In the genomic region with DNA sequence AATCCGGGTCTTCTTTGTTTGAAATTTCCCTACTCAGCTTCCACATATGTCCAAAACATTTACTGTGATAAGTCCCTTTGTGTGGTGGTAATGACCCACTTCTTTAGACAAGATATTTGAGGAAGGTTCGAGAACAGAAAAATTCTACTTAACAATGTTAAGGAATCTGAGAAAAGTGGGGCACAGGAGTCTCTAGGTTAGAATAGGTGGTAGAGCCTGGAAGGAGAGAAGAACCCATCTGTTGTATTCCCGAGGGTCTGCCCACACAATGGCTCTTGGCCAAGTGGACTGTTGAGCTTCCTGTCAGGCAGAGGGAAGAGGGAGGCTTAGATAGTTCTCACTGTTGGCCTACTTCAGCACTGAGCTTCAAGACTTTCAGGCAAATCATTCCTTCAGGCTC, we compare ENCODE assay signal across 2 cellular contexts.
TF ChIP-seq lines count a peak whose summit lies in the region.

No MANE protein-coding gene starts in this region.

TF ChIP-seq in SK-N-SH, 30 proteins besides CTCF, POLR2A, EP300 and RAD21 (continued from another document):
- TF ChIP-seq, protein P1, sequence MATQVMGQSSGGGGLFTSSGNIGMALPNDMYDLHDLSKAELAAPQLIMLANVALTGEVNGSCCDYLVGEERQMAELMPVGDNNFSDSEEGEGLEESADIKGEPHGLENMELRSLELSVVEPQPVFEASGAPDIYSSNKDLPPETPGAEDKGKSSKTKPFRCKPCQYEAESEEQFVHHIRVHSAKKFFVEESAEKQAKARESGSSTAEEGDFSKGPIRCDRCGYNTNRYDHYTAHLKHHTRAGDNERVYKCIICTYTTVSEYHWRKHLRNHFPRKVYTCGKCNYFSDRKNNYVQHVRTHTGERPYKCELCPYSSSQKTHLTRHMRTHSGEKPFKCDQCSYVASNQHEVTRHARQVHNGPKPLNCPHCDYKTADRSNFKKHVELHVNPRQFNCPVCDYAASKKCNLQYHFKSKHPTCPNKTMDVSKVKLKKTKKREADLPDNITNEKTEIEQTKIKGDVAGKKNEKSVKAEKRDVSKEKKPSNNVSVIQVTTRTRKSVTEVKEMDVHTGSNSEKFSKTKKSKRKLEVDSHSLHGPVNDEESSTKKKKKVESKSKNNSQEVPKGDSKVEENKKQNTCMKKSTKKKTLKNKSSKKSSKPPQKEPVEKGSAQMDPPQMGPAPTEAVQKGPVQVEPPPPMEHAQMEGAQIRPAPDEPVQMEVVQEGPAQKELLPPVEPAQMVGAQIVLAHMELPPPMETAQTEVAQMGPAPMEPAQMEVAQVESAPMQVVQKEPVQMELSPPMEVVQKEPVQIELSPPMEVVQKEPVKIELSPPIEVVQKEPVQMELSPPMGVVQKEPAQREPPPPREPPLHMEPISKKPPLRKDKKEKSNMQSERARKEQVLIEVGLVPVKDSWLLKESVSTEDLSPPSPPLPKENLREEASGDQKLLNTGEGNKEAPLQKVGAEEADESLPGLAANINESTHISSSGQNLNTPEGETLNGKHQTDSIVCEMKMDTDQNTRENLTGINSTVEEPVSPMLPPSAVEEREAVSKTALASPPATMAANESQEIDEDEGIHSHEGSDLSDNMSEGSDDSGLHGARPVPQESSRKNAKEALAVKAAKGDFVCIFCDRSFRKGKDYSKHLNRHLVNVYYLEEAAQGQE (IDR thresholded peaks at IDR 0.05; ENCODE audit: low read depth, low read length), result no peak
- TF ChIP-seq ELF1 (IDR thresholded peaks at IDR 0.05) (no peak), TCF12 (IDR thresholded peaks at IDR 0.05) (no peak), SIN3A (IDR thresholded peaks at IDR 0.05; ENCODE audit: borderline replicate concordance, low read depth, low read length) (no peak)
- TF ChIP-seq, protein P2, sequence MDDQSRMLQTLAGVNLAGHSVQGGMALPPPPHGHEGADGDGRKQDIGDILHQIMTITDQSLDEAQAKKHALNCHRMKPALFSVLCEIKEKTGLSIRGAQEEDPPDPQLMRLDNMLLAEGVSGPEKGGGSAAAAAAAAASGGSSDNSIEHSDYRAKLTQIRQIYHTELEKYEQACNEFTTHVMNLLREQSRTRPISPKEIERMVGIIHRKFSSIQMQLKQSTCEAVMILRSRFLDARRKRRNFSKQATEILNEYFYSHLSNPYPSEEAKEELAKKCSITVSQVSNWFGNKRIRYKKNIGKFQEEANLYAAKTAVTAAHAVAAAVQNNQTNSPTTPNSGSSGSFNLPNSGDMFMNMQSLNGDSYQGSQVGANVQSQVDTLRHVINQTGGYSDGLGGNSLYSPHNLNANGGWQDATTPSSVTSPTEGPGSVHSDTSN (IDR thresholded peaks at IDR 0.05), result no peak
TF ChIP-seq in SK-N-SH: peak in this region for 0.

TF ChIP-seq in SK-N-SH treated with all-trans-retinoic acid at 6 μM for 48 hours, 23 proteins besides CTCF, POLR2A, EP300 and RAD21 (continued from another document):
- TF ChIP-seq ZNF565 (CRISPR knock-in tag; conservative IDR thresholded peaks at IDR 0.05; ENCODE audit: low read depth) (no peak), TOX (CRISPR knock-in tag; IDR thresholded peaks at IDR 0.05; ENCODE audit: borderline replicate concordance) (no peak), BACH2 (CRISPR knock-in tag; IDR thresholded peaks at IDR 0.05; ENCODE audit: borderline replicate concordance) (no peak), ISL1 (CRISPR knock-in tag; IDR thresholded peaks at IDR 0.05) (no peak), ZNF8 (CRISPR knock-in tag; IDR thresholded peaks at IDR 0.05) (no peak), ARNTL (CRISPR knock-in tag; IDR thresholded peaks at IDR 0.05; ENCODE audit: borderline replicate concordance, low read depth) (no peak), RARB (CRISPR knock-in tag; IDR thresholded peaks at IDR 0.05) (no peak), ZFP3 (CRISPR knock-in tag; IDR thresholded peaks at IDR 0.05) (no peak)
- TF ChIP-seq, protein P3, sequence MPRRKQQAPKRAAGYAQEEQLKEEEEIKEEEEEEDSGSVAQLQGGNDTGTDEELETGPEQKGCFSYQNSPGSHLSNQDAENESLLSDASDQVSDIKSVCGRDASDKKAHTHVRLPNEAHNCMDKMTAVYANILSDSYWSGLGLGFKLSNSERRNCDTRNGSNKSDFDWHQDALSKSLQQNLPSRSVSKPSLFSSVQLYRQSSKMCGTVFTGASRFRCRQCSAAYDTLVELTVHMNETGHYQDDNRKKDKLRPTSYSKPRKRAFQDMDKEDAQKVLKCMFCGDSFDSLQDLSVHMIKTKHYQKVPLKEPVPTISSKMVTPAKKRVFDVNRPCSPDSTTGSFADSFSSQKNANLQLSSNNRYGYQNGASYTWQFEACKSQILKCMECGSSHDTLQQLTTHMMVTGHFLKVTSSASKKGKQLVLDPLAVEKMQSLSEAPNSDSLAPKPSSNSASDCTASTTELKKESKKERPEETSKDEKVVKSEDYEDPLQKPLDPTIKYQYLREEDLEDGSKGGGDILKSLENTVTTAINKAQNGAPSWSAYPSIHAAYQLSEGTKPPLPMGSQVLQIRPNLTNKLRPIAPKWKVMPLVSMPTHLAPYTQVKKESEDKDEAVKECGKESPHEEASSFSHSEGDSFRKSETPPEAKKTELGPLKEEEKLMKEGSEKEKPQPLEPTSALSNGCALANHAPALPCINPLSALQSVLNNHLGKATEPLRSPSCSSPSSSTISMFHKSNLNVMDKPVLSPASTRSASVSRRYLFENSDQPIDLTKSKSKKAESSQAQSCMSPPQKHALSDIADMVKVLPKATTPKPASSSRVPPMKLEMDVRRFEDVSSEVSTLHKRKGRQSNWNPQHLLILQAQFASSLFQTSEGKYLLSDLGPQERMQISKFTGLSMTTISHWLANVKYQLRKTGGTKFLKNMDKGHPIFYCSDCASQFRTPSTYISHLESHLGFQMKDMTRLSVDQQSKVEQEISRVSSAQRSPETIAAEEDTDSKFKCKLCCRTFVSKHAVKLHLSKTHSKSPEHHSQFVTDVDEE (CRISPR knock-in tag; IDR thresholded peaks at IDR 0.05), result no peak
- TF ChIP-seq, protein P4, sequence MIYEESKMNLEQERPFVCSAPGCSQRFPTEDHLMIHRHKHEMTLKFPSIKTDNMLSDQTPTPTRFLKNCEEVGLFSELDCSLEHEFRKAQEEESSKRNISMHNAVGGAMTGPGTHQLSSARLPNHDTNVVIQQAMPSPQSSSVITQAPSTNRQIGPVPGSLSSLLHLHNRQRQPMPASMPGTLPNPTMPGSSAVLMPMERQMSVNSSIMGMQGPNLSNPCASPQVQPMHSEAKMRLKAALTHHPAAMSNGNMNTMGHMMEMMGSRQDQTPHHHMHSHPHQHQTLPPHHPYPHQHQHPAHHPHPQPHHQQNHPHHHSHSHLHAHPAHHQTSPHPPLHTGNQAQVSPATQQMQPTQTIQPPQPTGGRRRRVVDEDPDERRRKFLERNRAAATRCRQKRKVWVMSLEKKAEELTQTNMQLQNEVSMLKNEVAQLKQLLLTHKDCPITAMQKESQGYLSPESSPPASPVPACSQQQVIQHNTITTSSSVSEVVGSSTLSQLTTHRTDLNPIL (CRISPR knock-in tag; IDR thresholded peaks at IDR 0.05; ENCODE audit: low read depth), result no peak
- TF ChIP-seq, protein P5, sequence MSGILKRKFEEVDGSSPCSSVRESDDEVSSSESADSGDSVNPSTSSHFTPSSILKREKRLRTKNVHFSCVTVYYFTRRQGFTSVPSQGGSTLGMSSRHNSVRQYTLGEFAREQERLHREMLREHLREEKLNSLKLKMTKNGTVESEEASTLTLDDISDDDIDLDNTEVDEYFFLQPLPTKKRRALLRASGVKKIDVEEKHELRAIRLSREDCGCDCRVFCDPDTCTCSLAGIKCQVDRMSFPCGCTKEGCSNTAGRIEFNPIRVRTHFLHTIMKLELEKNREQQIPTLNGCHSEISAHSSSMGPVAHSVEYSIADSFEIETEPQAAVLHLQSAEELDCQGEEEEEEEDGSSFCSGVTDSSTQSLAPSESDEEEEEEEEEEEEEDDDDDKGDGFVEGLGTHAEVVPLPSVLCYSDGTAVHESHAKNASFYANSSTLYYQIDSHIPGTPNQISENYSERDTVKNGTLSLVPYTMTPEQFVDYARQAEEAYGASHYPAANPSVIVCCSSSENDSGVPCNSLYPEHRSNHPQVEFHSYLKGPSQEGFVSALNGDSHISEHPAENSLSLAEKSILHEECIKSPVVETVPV (CRISPR knock-in tag; IDR thresholded peaks at IDR 0.05), result no peak
TF ChIP-seq in SK-N-SH treated with all-trans-retinoic acid at 6 μM for 48 hours: peak in this region for 0.
